30 cellular contexts compared by ENCODE assay signal in genomic region chr20:40154514-40154913, GRCh38.
"Had no signal": no experiment of that assay in that cellular context is flagged by ENCODE, and none has a peak within 500 bp of the region (broad histone marks: within the 10 kb centered on the region; RNA-seq: fewer than 3 reads in every experiment).

No MANE protein-coding gene starts in this region.

- H3K36me3 ChIP-seq: adrenal gland, ascending aorta, breast epithelium, esophagus muscularis mucosa, gastrocnemius medialis had no signal

- H3K4me3 ChIP-seq: adrenal gland, ascending aorta, breast epithelium, esophagus muscularis mucosa, gastrocnemius medialis had no signal

- ATAC-seq: activated CD4-positive, alpha-beta T cell treated with anti-CD3 and anti-CD28 coated beads for 36 hours; activated CD8-positive, alpha-beta memory T cell treated with anti-CD3 and anti-CD28 coated beads, Interleukin-2, amount 10 ng/mL, durations not matched to agents 7 days and 5 days; activated CD8-positive, alpha-beta T cell treated with anti-CD3 and anti-CD28 coated beads, Interleukin-2, amount 10 ng/mL, durations not matched to agents 7 days and 5 days; activated naive CD8-positive, alpha-beta T cell treated with anti-CD3 and anti-CD28 coated beads, Interleukin-2, amount 50 U/mL, for 24 hours; effector memory CD8-positive, alpha-beta T cell; foreskin keratinocyte; gastrocnemius medialis; T-helper 17 cell had no signal

- H3K27ac ChIP-seq: adrenal gland, ascending aorta, breast epithelium, esophagus muscularis mucosa, foreskin keratinocyte, gastrocnemius medialis had no signal

- DNase-seq: activated CD4-positive, alpha-beta memory T cell treated with anti-CD3 and anti-CD28 coated beads for 36 hours; activated CD4-positive, alpha-beta T cell treated with anti-CD3 and anti-CD28 coated beads for 36 hours; activated CD4-positive, alpha-beta T cell treated with anti-CD3 and anti-CD28 coated beads, Interleukin-2, amount 10 ng/mL, durations not matched to agents 24 days and 14 days; activated CD4-positive, CD25-positive, alpha-beta regulatory T cell; activated CD4-positive, CD25-positive, alpha-beta regulatory T cell treated with anti-CD3 and anti-CD28 coated beads, Interleukin-2, amount 50 U/mL, for 72 hours; activated CD8-positive, alpha-beta memory T cell treated with anti-CD3 and anti-CD28 coated beads, Interleukin-2, amount 10 ng/mL, durations not matched to agents 7 days and 5 days; activated CD8-positive, alpha-beta memory T cell treated with anti-CD3 and anti-CD28 coated beads, Interleukin-2, amount 50 U/mL, for 4 hours; activated CD8-positive, alpha-beta T cell treated with anti-CD3 and anti-CD28 coated beads, Interleukin-2, amount 10 ng/mL, durations not matched to agents 7 days and 5 days; activated effector memory CD4-positive, alpha-beta T cell treated with anti-CD3 and anti-CD28 coated beads, Interleukin-2, amount 50 U/mL, for 16 hours; activated naive CD4-positive, alpha-beta T cell treated with anti-CD3 and anti-CD28 coated beads for 36 hours; activated naive CD8-positive, alpha-beta T cell treated with anti-CD3 and anti-CD28 coated beads for 36 hours; activated naive CD8-positive, alpha-beta T cell treated with anti-CD3 and anti-CD28 coated beads, Interleukin-2, amount 50 U/mL, for 24 hours; activated T-cell treated with anti-CD3 and anti-CD28 coated beads, Interleukin-2, amount 50 U/mL, for 1 hour; activated T-cell treated with anti-CD3 and anti-CD28 coated beads, Interleukin-2, amount 50 U/mL, for 48 hours; adrenal gland; amygdala; cortex of kidney; dermis blood vessel endothelial cell; effector CD4-positive, alpha-beta T cell; effector memory CD8-positive, alpha-beta T cell; erythroblast; foreskin keratinocyte; gastrocnemius medialis; glutamatergic neuron; T-helper 1 cell; T-helper 17 cell; T1000 had no signal

- H3K4me1 ChIP-seq: adrenal gland, ascending aorta, breast epithelium, esophagus muscularis mucosa, foreskin keratinocyte, gastrocnemius medialis had no signal

- H3K27me3 ChIP-seq: adrenal gland, ascending aorta, breast epithelium, esophagus muscularis mucosa, gastrocnemius medialis had no signal

- H3K9me3 ChIP-seq: adrenal gland, ascending aorta, breast epithelium, esophagus muscularis mucosa, gastrocnemius medialis had no signal
